21 cellular contexts compared by ENCODE assay signal in the genomic region with DNA sequence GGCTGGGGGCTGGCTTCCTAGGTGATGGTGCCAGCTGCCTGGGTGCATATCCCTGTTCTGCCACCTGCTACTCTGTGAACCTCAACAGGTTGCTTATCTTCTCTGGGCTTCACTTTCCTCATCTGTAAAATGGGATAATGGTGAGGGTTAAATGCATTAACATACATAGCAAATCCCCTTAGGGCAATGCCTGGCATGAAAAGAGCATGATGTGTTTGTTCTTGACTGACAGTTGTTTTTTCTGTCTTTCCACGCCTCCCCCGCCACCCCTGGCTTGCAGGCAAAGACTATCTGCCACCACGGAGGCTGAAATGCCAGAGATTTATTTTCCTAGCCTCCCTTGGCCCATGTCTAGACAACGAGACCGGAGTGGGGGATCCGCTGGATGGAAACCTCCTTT.
"Had no signal": no experiment of that assay in that cellular context is flagged by ENCODE, and none has a peak within 500 bp of the region (broad histone marks: within the 10 kb centered on the region; RNA-seq: fewer than 3 reads in every experiment).

No MANE protein-coding gene starts in this region.

- H3K36me3 ChIP-seq: ascending aorta, breast epithelium, cardiac muscle cell had no signal

- H3K4me1 ChIP-seq: ascending aorta, breast epithelium had no signal

- H3K4me3 ChIP-seq: ascending aorta, breast epithelium, cardiac muscle cell, coronary artery, dorsolateral prefrontal cortex had no signal

- H3K27ac ChIP-seq: ascending aorta, breast epithelium, cardiac muscle cell, coronary artery had no signal

- H3K27me3 ChIP-seq: ascending aorta had no signal

- H3K9me3 ChIP-seq: ascending aorta, breast epithelium had no signal

- DNase-seq: activated CD4-positive, alpha-beta memory T cell treated with anti-CD3 and anti-CD28 coated beads, Interleukin-2, amount 10 ng/mL, durations not matched to agents 7 days and 5 days; activated CD4-positive, alpha-beta T cell treated with anti-CD3 and anti-CD28 coated beads for 36 hours; activated CD4-positive, alpha-beta T cell treated with anti-CD3 and anti-CD28 coated beads, Interleukin-2, amount 10 ng/mL, durations not matched to agents 24 days and 14 days; activated CD4-positive, CD25-positive, alpha-beta regulatory T cell; activated CD4-positive, CD25-positive, alpha-beta regulatory T cell treated with anti-CD3 and anti-CD28 coated beads, Interleukin-2, amount 50 U/mL, for 72 hours; activated CD8-positive, alpha-beta memory T cell treated with anti-CD3 and anti-CD28 coated beads, Interleukin-2, amount 50 U/mL, for 48 hours; activated gamma-delta T cell; activated naive CD4-positive, alpha-beta T cell; activated naive CD4-positive, alpha-beta T cell treated with anti-CD3 and anti-CD28 coated beads, Interleukin-2, amount 10 ng/mL, durations not matched to agents 7 days and 5 days; activated naive CD8-positive, alpha-beta T cell treated with anti-CD3 and anti-CD28 coated beads, Interleukin-2, amount 10 ng/mL, durations not matched to agents 7 days and 5 days; activated T-cell treated with anti-CD3 and anti-CD28 coated beads for 4 hours; activated T-cell treated with anti-CD3 and anti-CD28 coated beads, Interleukin-2, amount 50 U/mL, for 24 hours; activated T-cell treated with anti-CD3 and anti-CD28 coated beads, Interleukin-2, amount 50 U/mL, for 72 hours; dorsolateral prefrontal cortex; effector memory CD4-positive, alpha-beta T cell; foreskin fibroblast; T-helper 2 cell had no signal
